12 cellular contexts compared by ENCODE assay signal in genomic region chr17:32482568-32483320, GRCh38. TPM values are rescaled to one million over a fixed set of nuclear protein-coding genes. Genes with fewer than 3 reads are reported as not detected.
DNase-seq lines count a peak whose midpoint lies in the region; ATAC-seq and TF ChIP-seq lines count a peak whose summit lies in the region.
"Had no signal": no experiment of that assay in that cellular context is flagged by ENCODE, and none has a peak within 500 bp of the region (broad histone marks: within the 10 kb centered on the region; RNA-seq: fewer than 3 reads in every experiment).

No MANE protein-coding gene starts in this region.

- H3K4me3 Mint-ChIP-seq in activated naive CD8-positive, alpha-beta T cell: no peak overlapping the region
- no peak overlapping the region for H3K4me3 Mint-ChIP-seq in activated naive CD8-positive, alpha-beta T cell treated with anti-CD3 and anti-CD28 coated beads, Interleukin-2, amount 50 U/mL, for 24 hours
- no peak overlapping the region for H3K4me3 Mint-ChIP-seq in activated CD4-positive, alpha-beta memory T cell treated with anti-CD3 and anti-CD28 coated beads, Interleukin-2, amount 10 ng/mL, durations not matched to agents 7 days and 5 days

- H3K4me1 ChIP-seq in subcutaneous abdominal adipose tissue (ENCODE audit: control insufficient read depth in 5 of 5, insufficient read depth in 5 of 5, low read length in 5 of 5): peaks cover 4 to 32% (median 28%) of the 10 kb centered on the region in 5 donors
- H3K4me1 ChIP-seq in vagina: peaks cover 27% of the 10 kb centered on the region

- H3K9ac ChIP-seq in subcutaneous abdominal adipose tissue (ENCODE audit: low read length in 5 of 5): no peak overlapping the region

- TF ChIP-seq POLR2A in vagina (IDR thresholded peaks at IDR 0.05): no peak

- H3K9me3 ChIP-seq in subcutaneous abdominal adipose tissue (ENCODE audit: control insufficient read depth in 5 of 5, low read length in 5 of 5) (no peaks in the 10 kb centered on the region), vagina (no peaks in the 10 kb centered on the region)
- H3K9me3 ChIP-seq: uterus had no signal

- H3K9me3 Mint-ChIP-seq in activated naive CD8-positive, alpha-beta T cell (ENCODE audit: low read depth): no peaks in the 10 kb centered on the region
- no peaks in the 10 kb centered on the region for H3K9me3 Mint-ChIP-seq in activated naive CD8-positive, alpha-beta T cell treated with anti-CD3 and anti-CD28 coated beads, Interleukin-2, amount 50 U/mL, for 24 hours
- H3K9me3 Mint-ChIP-seq in activated CD4-positive, alpha-beta memory T cell treated with anti-CD3 and anti-CD28 coated beads, Interleukin-2, amount 10 ng/mL, durations not matched to agents 7 days and 5 days: no peaks in the 10 kb centered on the region
- H3K9me3 Mint-ChIP-seq: effector memory CD8-positive, alpha-beta T cell had no signal

- H3K36me3 Mint-ChIP-seq in activated naive CD8-positive, alpha-beta T cell: peaks cover 2% of the 10 kb centered on the region
- peaks cover 36% of the 10 kb centered on the region for H3K36me3 Mint-ChIP-seq in activated naive CD8-positive, alpha-beta T cell treated with anti-CD3 and anti-CD28 coated beads, Interleukin-2, amount 50 U/mL, for 24 hours (ENCODE audit: low read depth)
- peaks cover 47% of the 10 kb centered on the region for H3K36me3 Mint-ChIP-seq in activated CD4-positive, alpha-beta memory T cell treated with anti-CD3 and anti-CD28 coated beads, Interleukin-2, amount 10 ng/mL, durations not matched to agents 7 days and 5 days (ENCODE audit: low read depth)

- no peak for ATAC-seq in activated naive CD8-positive, alpha-beta T cell treated with anti-CD3 and anti-CD28 coated beads, Interleukin-2, amount 50 U/mL, for 24 hours

- no peak for TF ChIP-seq CTCF in vagina (IDR thresholded peaks at IDR 0.05)

- H3K4me1 Mint-ChIP-seq in activated naive CD8-positive, alpha-beta T cell (ENCODE audit: low read depth): peaks cover 15% of the 10 kb centered on the region
- peaks cover 10% of the 10 kb centered on the region for H3K4me1 Mint-ChIP-seq in activated naive CD8-positive, alpha-beta T cell treated with anti-CD3 and anti-CD28 coated beads, Interleukin-2, amount 50 U/mL, for 24 hours
- peaks cover 11% of the 10 kb centered on the region for H3K4me1 Mint-ChIP-seq in activated CD4-positive, alpha-beta memory T cell treated with anti-CD3 and anti-CD28 coated beads, Interleukin-2, amount 10 ng/mL, durations not matched to agents 7 days and 5 days

- no peak for DNase-seq in activated naive CD8-positive, alpha-beta T cell treated with anti-CD3 and anti-CD28 coated beads, Interleukin-2, amount 50 U/mL, for 24 hours
- no peak for DNase-seq in activated CD4-positive, alpha-beta memory T cell treated with anti-CD3 and anti-CD28 coated beads, Interleukin-2, amount 10 ng/mL, durations not matched to agents 7 days and 5 days
- DNase-seq in medulla oblongata (ENCODE audit: extremely low spot score): peak; percentile 44
- DNase-seq in GDM1 (lab: John Stamatoyannopoulos, UW): no peak
- DNase-seq in vagina (ENCODE audit: extremely low spot score in 2 of 2): no peak
- no peak for DNase-seq in NCI-H1436 (lab: John Stamatoyannopoulos, UW)
- DNase-seq: amniotic stem cell, GF-D8 had no signal

- peak overlapping the region; percentile 57 for H3K27ac ChIP-seq in subcutaneous abdominal adipose tissue (ENCODE audit: low read depth, low read length)
- H3K27ac ChIP-seq in vagina: no peak overlapping the region

- no peaks in the 10 kb centered on the region for H3K27me3 ChIP-seq in subcutaneous abdominal adipose tissue (ENCODE audit: control insufficient read depth in 5 of 5, insufficient read depth in 4 of 5, low read length in 5 of 5)
- H3K27me3 ChIP-seq in vagina: no peaks in the 10 kb centered on the region
- H3K27me3 ChIP-seq: uterus had no signal

- POLR2A ChIA-PET in activated CD4-positive, alpha-beta memory T cell treated with anti-CD3 and anti-CD28 coated beads, Interleukin-2, amount 10 ng/mL, durations not matched to agents 7 days and 5 days (lab: Charles Lee): interaction anchor here (0.6 to 1.3 kb wide), 5 partner anchors 9 to 39 kb away, joined by 3 to 6 read pairs (median 3); partner anchors contain the start of gene PSMD11

- H3K27me3 Mint-ChIP-seq in activated naive CD8-positive, alpha-beta T cell: no peaks in the 10 kb centered on the region
- no peaks in the 10 kb centered on the region for H3K27me3 Mint-ChIP-seq in activated naive CD8-positive, alpha-beta T cell treated with anti-CD3 and anti-CD28 coated beads, Interleukin-2, amount 50 U/mL, for 24 hours
- no peaks in the 10 kb centered on the region for H3K27me3 Mint-ChIP-seq in activated CD4-positive, alpha-beta memory T cell treated with anti-CD3 and anti-CD28 coated beads, Interleukin-2, amount 10 ng/mL, durations not matched to agents 7 days and 5 days
- H3K27me3 Mint-ChIP-seq: effector memory CD8-positive, alpha-beta T cell had no signal

- H3K4me3 ChIP-seq in subcutaneous abdominal adipose tissue (ENCODE audit: low read depth in 1 of 5, low read length in 5 of 5) (no peak overlapping the region), vagina (no peak overlapping the region)
- H3K4me3 ChIP-seq: uterus had no signal

- intact Hi-C loops in vagina (cut with DNase I): no loop called here

- CTCF ChIA-PET in activated CD4-positive, alpha-beta memory T cell treated with anti-CD3 and anti-CD28 coated beads, Interleukin-2, amount 10 ng/mL, durations not matched to agents 7 days and 5 days (lab: Charles Lee): interaction anchor here (1.4 to 2.0 kb wide), 2 partner anchors 18 to 275 kb away, joined by 3 to 8 read pairs; no protein-coding TSS in a partner anchor

- peaks cover 14 to 52% (median 49%) of the 10 kb centered on the region in 5 donors for H3K36me3 ChIP-seq in subcutaneous abdominal adipose tissue (ENCODE audit: control insufficient read depth in 5 of 5, insufficient read depth in 5 of 5, low read length in 5 of 5)
- H3K36me3 ChIP-seq in vagina: peaks cover 0 to 38% of the 10 kb centered on the region in 2 donors
- H3K36me3 ChIP-seq: uterus had no signal

- peak overlapping the region; percentile 59 for H3K27ac Mint-ChIP-seq in activated naive CD8-positive, alpha-beta T cell
- H3K27ac Mint-ChIP-seq in activated naive CD8-positive, alpha-beta T cell treated with anti-CD3 and anti-CD28 coated beads, Interleukin-2, amount 50 U/mL, for 24 hours: no peak overlapping the region
- H3K27ac Mint-ChIP-seq in activated CD4-positive, alpha-beta memory T cell treated with anti-CD3 and anti-CD28 coated beads, Interleukin-2, amount 10 ng/mL, durations not matched to agents 7 days and 5 days: peak overlapping the region; percentile 3

RNA-seq across cellular contexts. Expression of gene CDK5R1, which starts 4.0 kb away (rescaled TPM):
- 1 to 10 TPM; 7.4 to 7.9 TPM for total RNA-seq in activated CD4-positive, alpha-beta memory T cell treated with anti-CD3 and anti-CD28 coated beads, Interleukin-2, amount 10 ng/mL, durations not matched to agents 7 days and 5 days
- 4.9 TPM for total RNA-seq in vagina

RNA-seq across cellular contexts. Expression of gene PSMD11, which starts 38.4 kb away (rescaled TPM):
- 100 to 1,000 TPM; 105 to 110 TPM for total RNA-seq in activated CD4-positive, alpha-beta memory T cell treated with anti-CD3 and anti-CD28 coated beads, Interleukin-2, amount 10 ng/mL, durations not matched to agents 7 days and 5 days
- 46.9 TPM for total RNA-seq in vagina
